3 cellular contexts compared by ENCODE assay signal in the genomic region with DNA sequence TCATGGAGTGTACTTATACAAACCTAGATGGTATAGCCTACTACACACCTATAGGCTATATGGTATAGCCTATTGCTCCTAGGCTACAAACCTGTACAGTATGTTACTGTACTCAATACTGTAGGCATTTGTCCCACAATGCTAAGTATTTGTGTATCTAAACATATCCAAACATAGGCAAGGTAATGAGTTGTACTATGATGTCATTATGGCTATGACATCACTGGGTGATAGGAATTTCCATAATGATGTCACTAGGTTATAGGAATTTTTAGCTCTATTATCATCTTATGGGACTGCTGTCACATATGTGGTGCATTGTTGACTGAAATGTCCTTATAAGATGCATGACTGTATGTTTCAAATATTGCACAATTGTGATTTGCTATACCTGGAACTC.
TF ChIP-seq lines count a peak whose summit lies in the region.

No MANE protein-coding gene starts in this region.

TF ChIP-seq in HepG2, 621 proteins besides CTCF, POLR2A, EP300 and RAD21:
- TF ChIP-seq, protein P1, sequence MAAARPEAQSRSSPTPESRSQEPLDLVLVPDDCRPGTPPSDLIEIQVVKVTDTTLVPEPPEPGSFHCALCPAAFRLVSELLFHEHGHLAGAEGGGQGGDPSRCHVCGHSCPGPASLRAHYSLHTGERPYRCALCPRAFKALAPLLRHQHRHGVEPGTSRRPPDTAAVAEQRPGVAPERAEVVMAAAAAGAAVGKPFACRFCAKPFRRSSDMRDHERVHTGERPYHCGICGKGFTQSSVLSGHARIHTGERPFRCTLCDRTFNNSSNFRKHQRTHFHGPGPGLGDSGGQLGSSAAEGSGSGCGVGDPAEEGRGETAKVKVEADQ (CRISPR knock-in tag; IDR thresholded peaks at IDR 0.05; ENCODE audit: borderline replicate concordance), result no peak
- TF ChIP-seq CREB1 (IDR thresholded peaks at IDR 0.05) (peak; percentile 77), CREB1 (CRISPR knock-in tag; IDR thresholded peaks at IDR 0.05) (no peak), ATF7 (IDR thresholded peaks at IDR 0.05) (peak; percentile 76), ATF7 (CRISPR knock-in tag; IDR thresholded peaks at IDR 0.05) (no peak)

TF ChIP-seq in IMR-90, 13 proteins besides CTCF, POLR2A, EP300 and RAD21:
- no peak for TF ChIP-seq RFX5 (IDR thresholded peaks at IDR 0.05; ENCODE audit: low read depth, low read length)
- peak; percentile 48; the same call in 1 of the 2 replicates for TF ChIP-seq CEBPB (IDR thresholded peaks at IDR 0.05; ENCODE audit: low read depth, low read length)
- no peak for TF ChIP-seq BHLHE40 (IDR thresholded peaks at IDR 0.05; ENCODE audit: low read depth, low read length)
- no peak for TF ChIP-seq MXI1 (IDR thresholded peaks at IDR 0.05; ENCODE audit: borderline replicate concordance, low read depth, low read length)
- TF ChIP-seq SMC3 (IDR thresholded peaks at IDR 0.05; ENCODE audit: low read depth, low read length), result no peak
TF ChIP-seq in IMR-90: peak in this region for 1.

TF ChIP-seq in neural cell, 6 proteins besides CTCF, POLR2A, EP300 and RAD21:
- TF ChIP-seq POLR2AphosphoS5 (IDR thresholded peaks at IDR 0.05) (no peak), TAF1 (IDR thresholded peaks at IDR 0.05; ENCODE audit: low read depth) (no peak), SMC3 (conservative IDR thresholded peaks at IDR 0.05; ENCODE audit: poor library complexity) (no peak), EZH2 (IDR thresholded peaks at IDR 0.05; ENCODE audit: borderline replicate concordance, insufficient read depth, low read length, poor library complexity, severe bottlenecking) (no peak), MXI1 (conservative IDR thresholded peaks at IDR 0.05; ENCODE audit: poor library complexity, severe bottlenecking) (no peak)
- TF ChIP-seq, protein P2, sequence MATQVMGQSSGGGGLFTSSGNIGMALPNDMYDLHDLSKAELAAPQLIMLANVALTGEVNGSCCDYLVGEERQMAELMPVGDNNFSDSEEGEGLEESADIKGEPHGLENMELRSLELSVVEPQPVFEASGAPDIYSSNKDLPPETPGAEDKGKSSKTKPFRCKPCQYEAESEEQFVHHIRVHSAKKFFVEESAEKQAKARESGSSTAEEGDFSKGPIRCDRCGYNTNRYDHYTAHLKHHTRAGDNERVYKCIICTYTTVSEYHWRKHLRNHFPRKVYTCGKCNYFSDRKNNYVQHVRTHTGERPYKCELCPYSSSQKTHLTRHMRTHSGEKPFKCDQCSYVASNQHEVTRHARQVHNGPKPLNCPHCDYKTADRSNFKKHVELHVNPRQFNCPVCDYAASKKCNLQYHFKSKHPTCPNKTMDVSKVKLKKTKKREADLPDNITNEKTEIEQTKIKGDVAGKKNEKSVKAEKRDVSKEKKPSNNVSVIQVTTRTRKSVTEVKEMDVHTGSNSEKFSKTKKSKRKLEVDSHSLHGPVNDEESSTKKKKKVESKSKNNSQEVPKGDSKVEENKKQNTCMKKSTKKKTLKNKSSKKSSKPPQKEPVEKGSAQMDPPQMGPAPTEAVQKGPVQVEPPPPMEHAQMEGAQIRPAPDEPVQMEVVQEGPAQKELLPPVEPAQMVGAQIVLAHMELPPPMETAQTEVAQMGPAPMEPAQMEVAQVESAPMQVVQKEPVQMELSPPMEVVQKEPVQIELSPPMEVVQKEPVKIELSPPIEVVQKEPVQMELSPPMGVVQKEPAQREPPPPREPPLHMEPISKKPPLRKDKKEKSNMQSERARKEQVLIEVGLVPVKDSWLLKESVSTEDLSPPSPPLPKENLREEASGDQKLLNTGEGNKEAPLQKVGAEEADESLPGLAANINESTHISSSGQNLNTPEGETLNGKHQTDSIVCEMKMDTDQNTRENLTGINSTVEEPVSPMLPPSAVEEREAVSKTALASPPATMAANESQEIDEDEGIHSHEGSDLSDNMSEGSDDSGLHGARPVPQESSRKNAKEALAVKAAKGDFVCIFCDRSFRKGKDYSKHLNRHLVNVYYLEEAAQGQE (IDR thresholded peaks at IDR 0.05; ENCODE audit: borderline replicate concordance), result no peak
